8 cellular contexts compared by ENCODE assay signal in the genomic region with DNA sequence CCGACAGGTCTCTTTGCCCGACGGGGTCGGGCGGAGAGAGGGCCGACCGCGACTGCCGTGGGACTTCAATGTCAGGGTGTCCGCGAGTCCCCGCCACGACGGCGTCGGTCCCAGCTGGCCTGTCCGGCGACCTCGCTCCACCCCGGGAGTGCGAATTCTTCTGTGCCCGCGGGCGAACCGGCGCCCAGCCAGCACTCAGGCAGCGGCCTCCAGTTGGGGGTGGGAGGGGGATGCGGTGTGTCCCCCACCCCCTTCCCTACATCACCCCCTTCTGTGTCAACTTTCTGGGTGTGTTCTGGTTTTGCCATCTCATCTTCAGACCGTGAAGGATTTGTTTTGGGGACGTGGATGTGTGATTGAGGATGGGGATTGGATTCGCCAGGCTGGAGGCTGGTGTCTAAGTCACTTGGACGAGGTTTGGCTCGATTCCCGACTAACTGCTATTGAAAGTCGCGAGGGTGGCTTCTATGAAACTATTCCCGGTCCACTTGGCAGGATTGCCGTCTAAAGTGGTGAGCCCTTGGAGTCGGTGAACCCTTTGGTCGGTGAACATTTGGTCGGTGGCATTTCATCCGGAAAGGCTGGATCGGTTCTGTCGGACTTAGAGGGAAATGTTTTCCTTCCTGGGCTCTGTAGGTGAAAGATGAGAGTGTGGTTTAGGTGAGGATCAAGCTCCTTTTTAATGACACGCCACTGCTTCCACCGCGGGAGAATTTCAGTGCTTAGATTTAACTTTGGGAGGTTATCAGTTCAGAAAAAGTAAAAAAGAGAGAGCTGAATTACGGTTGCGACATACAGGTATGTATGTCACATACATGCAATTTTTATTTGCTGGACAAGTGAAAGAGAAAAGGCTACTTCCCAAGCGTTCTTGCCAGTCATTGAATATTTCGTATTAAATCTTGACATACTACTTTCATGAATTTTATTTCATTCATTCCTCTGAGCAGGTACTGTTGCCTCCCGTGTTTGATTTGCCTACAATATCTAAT. TPM values are rescaled to one million over a fixed set of nuclear protein-coding genes. Genes with fewer than 3 reads are reported as not detected.
DNase-seq lines count a peak whose midpoint lies in the region; ATAC-seq and TF ChIP-seq lines count a peak whose summit lies in the region.

No MANE protein-coding gene starts in this region.

- no peaks in the 10 kb centered on the region for H3K9me3 Mint-ChIP-seq in CD8-positive, alpha-beta T cell
- H3K9me3 Mint-ChIP-seq in endothelial cell (ENCODE audit: unreplicated experiment), result no peaks in the 10 kb centered on the region

- TF ChIP-seq POLR2A in transverse colon (IDR thresholded peaks at IDR 0.05), result no peak

- no peak for TF ChIP-seq EP300 in transverse colon (IDR thresholded peaks at IDR 0.05; ENCODE audit: low read depth)

- WGBS in mesodermal cell (ENCODE audit: insufficient coverage in 2 of 2), 2 experiments, result 0 to 2% methylated on average over 36 to 37 of the region's 52 CpGs
- WGBS in transverse colon (ENCODE audit: low coverage in 1 of 2), 2 donors, result 3 to 10% methylated on average over 18 to 52 of the region's 52 CpGs

- ATAC-seq in CD8-positive, alpha-beta T cell, result peak; percentile 0
- ATAC-seq in GM19023 (IDR thresholded peaks at IDR 0.05; ENCODE audit: unreplicated experiment) (peak; percentile 27), HG03571 (IDR thresholded peaks at IDR 0.05; ENCODE audit: unreplicated experiment) (peak; percentile 27)

- H3K9me3 ChIP-seq in CD8-positive, alpha-beta T cell (ENCODE audit: low read length), result no peaks in the 10 kb centered on the region
- no peaks in the 10 kb centered on the region for H3K9me3 ChIP-seq in SU-DHL-6 (ENCODE audit: insufficient read depth, low read length)
- no peaks in the 10 kb centered on the region for H3K9me3 ChIP-seq in mesodermal cell (ENCODE audit: control insufficient read depth, low read length)
- H3K9me3 ChIP-seq in transverse colon, result no peaks in the 10 kb centered on the region

- H3K9ac ChIP-seq in SU-DHL-6 (ENCODE audit: low read length), result peak overlapping the region; percentile 78

- in situ Hi-C loops in transverse colon (cut with MboI; ENCODE audit: low pct_ligation_motif_present in 1 of 4, low pct_unique_long_range_greater_than_20kb in 1 of 4, low sequenced_read_pairs in 3 of 4), result no loop called here

- H4K20me1 ChIP-seq in SU-DHL-6 (ENCODE audit: low read depth, low read length), result peaks cover 22% of the 10 kb centered on the region

- POLR2A ChIA-PET in CD8-positive, alpha-beta T cell (lab: Charles Lee), result interaction anchor here (1.0 to 1.4 kb wide), 2 partner anchors 36 to 573 kb away, joined by 5 read pairs; no protein-coding TSS in a partner anchor

- CTCF ChIA-PET in CD8-positive, alpha-beta T cell (lab: Charles Lee), result no interaction called here

- no peaks in the 10 kb centered on the region for H3K36me3 ChIP-seq in CD8-positive, alpha-beta T cell (ENCODE audit: insufficient read depth, low read length)
- H3K36me3 ChIP-seq in SU-DHL-6 (ENCODE audit: low read length) (no peaks in the 10 kb centered on the region), mesodermal cell (ENCODE audit: control insufficient read depth, insufficient read depth, low read length) (no peaks in the 10 kb centered on the region), transverse colon (no peaks in the 10 kb centered on the region)

- no peaks in the 10 kb centered on the region for H3F3A ChIP-seq in SU-DHL-6 (ENCODE audit: insufficient read depth)

- H3K4me3 ChIP-seq in CD8-positive, alpha-beta T cell (ENCODE audit: low read depth, low read length), result peak overlapping the region; percentile 63
- H3K4me3 ChIP-seq in SU-DHL-6 (ENCODE audit: insufficient read depth, low read length, poor library complexity, severe bottlenecking) (peak overlapping the region; percentile 84), mesodermal cell (ENCODE audit: extremely low read depth, insufficient read depth, low read length, poor library complexity, severe bottlenecking) (peak overlapping the region; percentile 77), transverse colon (peak overlapping the region; percentile 83 to 92 (median 89))

- no peaks in the 10 kb centered on the region for H3K9me2 ChIP-seq in SU-DHL-6 (replicated peaks; ENCODE audit: insufficient read depth, low read length)

- peaks cover 49% of the 10 kb centered on the region for H3K4me1 Mint-ChIP-seq in CD8-positive, alpha-beta T cell (ENCODE audit: low read depth)
- peaks cover 48% of the 10 kb centered on the region for H3K4me1 Mint-ChIP-seq in endothelial cell (ENCODE audit: unreplicated experiment)

- H3K27ac Mint-ChIP-seq in CD8-positive, alpha-beta T cell, result peak overlapping the region; percentile 85
- peak overlapping the region; percentile 89 for H3K27ac Mint-ChIP-seq in endothelial cell (ENCODE audit: unreplicated experiment)

- H3K27me3 ChIP-seq in CD8-positive, alpha-beta T cell (ENCODE audit: insufficient read depth, low read length), result no peaks in the 10 kb centered on the region
- H3K27me3 ChIP-seq in SU-DHL-6 (ENCODE audit: low read length) (no peaks in the 10 kb centered on the region), transverse colon (no peaks in the 10 kb centered on the region)

- H3K79me2 ChIP-seq in SU-DHL-6 (ENCODE audit: insufficient read depth, low read length), result peaks cover 21% of the 10 kb centered on the region

- H3K4me1 ChIP-seq in CD8-positive, alpha-beta T cell (ENCODE audit: insufficient read depth, low read length), result peaks cover 27% of the 10 kb centered on the region
- H3K4me1 ChIP-seq in mesodermal cell (ENCODE audit: control insufficient read depth, insufficient read depth, low read length, poor library complexity, severe bottlenecking) (peaks cover 26% of the 10 kb centered on the region), transverse colon (peaks cover 16 to 58% (median 42%) of the 10 kb centered on the region in 4 donors)

- H3K4me2 ChIP-seq in SU-DHL-6 (ENCODE audit: low read depth, low read length, poor library complexity, severe bottlenecking), result peak overlapping the region; percentile 54

- DNase-seq in CD8-positive, alpha-beta T cell, result peak in 3 of 7 experiments; percentile 4 to 18 (median 9)
- DNase-seq in endothelial cell (ENCODE audit: low spot score) (peak; percentile 29), transverse colon (peak; percentile 50), GDM1 (lab: John Stamatoyannopoulos, UW) (no peak)

- peak overlapping the region; percentile 90 for H2AFZ ChIP-seq in SU-DHL-6 (ENCODE audit: low read depth, low read length, severe bottlenecking)

- peaks cover 2% of the 10 kb centered on the region for H3K27me3 Mint-ChIP-seq in CD8-positive, alpha-beta T cell (ENCODE audit: low read depth)
- peaks cover 6% of the 10 kb centered on the region for H3K27me3 Mint-ChIP-seq in endothelial cell (ENCODE audit: unreplicated experiment)

- H3K4me3 Mint-ChIP-seq in CD8-positive, alpha-beta T cell, result no peak overlapping the region
- H3K4me3 Mint-ChIP-seq in endothelial cell (ENCODE audit: unreplicated experiment), result peak overlapping the region; percentile 95

- H3K27ac ChIP-seq in CD8-positive, alpha-beta T cell (ENCODE audit: low read depth, low read length), result peak overlapping the region; percentile 67
- no peak overlapping the region for H3K27ac ChIP-seq in SU-DHL-6 (ENCODE audit: low read depth, low read length)
- H3K27ac ChIP-seq in mesodermal cell (ENCODE audit: low read depth, low read length, severe bottlenecking), result peak overlapping the region; percentile 39
- H3K27ac ChIP-seq in transverse colon, result peak overlapping the region; percentile 94 to 95 (median 95)

- no peak for TF ChIP-seq CTCF in CD8-positive, alpha-beta T cell (IDR thresholded peaks at IDR 0.05)
- TF ChIP-seq CTCF in SU-DHL-6 (IDR thresholded peaks at IDR 0.05; ENCODE audit: insufficient read depth, low read length, poor library complexity, severe bottlenecking) (no peak), endothelial cell (IDR thresholded peaks at IDR 0.05; ENCODE audit: unreplicated experiment) (no peak), transverse colon (IDR thresholded peaks at IDR 0.05) (no peak)

- intact Hi-C loops in CD8-positive, alpha-beta T cell (cut with DNase I, micrococcal nuclease), result loop anchor here (1.0 to 5.0 kb wide), 12 partner anchors 510 to 1588 kb away; a partner anchor contains a TSS
- intact Hi-C loops in transverse colon (cut with DNase I; ENCODE audit: low total_unique reads), result no loop called here

- H3K36me3 Mint-ChIP-seq in CD8-positive, alpha-beta T cell, result no peaks in the 10 kb centered on the region
- H3K36me3 Mint-ChIP-seq in endothelial cell (ENCODE audit: low read depth, unreplicated experiment), result no peaks in the 10 kb centered on the region

RNA-seq across cellular contexts. Expression of a gene that starts 0.8 kb away (rescaled TPM):
- 10 to 100 TPM; 17.9 to 18.1 TPM for total RNA-seq in CD8-positive, alpha-beta T cell
- 59.6 TPM for total RNA-seq in endothelial cell (ENCODE audit: unreplicated experiment)
- 31.7 TPM for polyA plus RNA-seq in mesodermal cell (2013, experiment 1 of 2)
- polyA plus RNA-seq in mesodermal cell (2013, experiment 2 of 2), result 39.4 TPM
- total RNA-seq in transverse colon, result 10 to 100 TPM; 37.2 to 88.3 (median 58.1) TPM
